In the genomic region with DNA sequence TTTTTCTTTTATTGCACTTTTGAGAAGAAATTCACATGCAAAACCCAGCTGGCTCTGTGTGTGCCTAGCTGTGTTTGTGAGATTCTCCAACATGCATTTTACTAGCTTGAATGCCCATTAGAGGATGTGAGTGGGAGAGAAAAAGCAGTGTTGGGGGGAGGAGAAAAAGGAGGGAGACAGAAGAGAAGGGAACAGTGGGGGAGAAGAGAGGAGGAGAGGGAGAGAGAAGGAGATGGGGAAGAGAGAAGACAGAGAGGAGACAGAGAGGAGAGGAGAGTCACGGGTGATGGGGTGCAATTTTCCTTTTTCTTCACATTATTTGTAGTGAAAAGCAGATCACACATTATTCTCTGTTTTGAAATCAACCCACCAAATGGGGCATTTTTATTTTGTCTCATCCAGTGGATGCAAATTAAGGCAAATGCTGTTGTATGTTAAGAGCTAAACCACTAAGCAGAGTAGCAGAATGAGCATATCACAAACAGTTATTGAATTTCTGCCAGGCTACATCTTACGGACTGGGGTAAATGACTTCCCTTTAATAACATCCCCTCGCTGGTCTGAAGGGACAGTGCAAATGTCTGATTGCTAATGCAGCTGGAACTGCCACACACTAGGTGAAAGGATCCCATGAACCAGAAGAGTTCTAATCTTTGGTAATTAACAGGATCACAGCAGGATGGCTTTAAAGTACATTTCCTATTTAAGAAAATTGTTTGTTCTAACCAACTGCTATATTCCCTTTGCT, we compare ENCODE assay signal across 7 cellular contexts. TPM values are rescaled to one million over a fixed set of nuclear protein-coding genes. Genes with fewer than 3 reads are reported as not detected.
A peak's percentile ranks its signal among the peaks of the same experiment; 100 is the strongest.
DNase-seq lines count a peak whose midpoint lies in the region; ATAC-seq, FAIRE-seq and TF ChIP-seq lines count a peak whose summit lies in the region.

No MANE protein-coding gene starts in this region.

- H3K27ac Mint-ChIP-seq in GM23338 = no peak overlapping the region

- no peaks in the 10 kb centered on the region for H3K9me1 ChIP-seq in endothelial cell of umbilical vein (replicated peaks; ENCODE audit: control insufficient read depth, extremely low read depth, insufficient read depth, low read length)

- H3K4me3 Mint-ChIP-seq in GM23338 = no peak overlapping the region

- H3K4me1 ChIP-seq in GM23338 (ENCODE audit: insufficient read depth) = peaks cover 54% of the 10 kb centered on the region
- peaks cover 3% of the 10 kb centered on the region for H3K4me1 ChIP-seq in endothelial cell of umbilical vein (ENCODE audit: control insufficient read depth, extremely low read depth, insufficient read depth, low read length)
- H3K4me1 ChIP-seq in skeletal muscle tissue (ENCODE audit: control insufficient read depth in 3 of 3, insufficient read depth in 3 of 3, low read length in 3 of 3) = peaks cover 13 to 23% (median 18%) of the 10 kb centered on the region in 3 donors

- H4K20me1 ChIP-seq in GM23338 (replicated peaks; ENCODE audit: insufficient read depth) (no peaks in the 10 kb centered on the region), endothelial cell of umbilical vein (replicated peaks; ENCODE audit: control insufficient read depth, extremely low read depth, insufficient read depth, low read length) (no peaks in the 10 kb centered on the region)

- H3K4me2 ChIP-seq in GM23338 (peak overlapping the region; percentile 17), endothelial cell of umbilical vein (ENCODE audit: insufficient read depth, low read length) (no peak overlapping the region)

- H3K36me3 Mint-ChIP-seq in GM23338 (ENCODE audit: low read depth) = no peaks in the 10 kb centered on the region

- no peaks in the 10 kb centered on the region for H3K27me3 ChIP-seq in GM23338 (ENCODE audit: insufficient read depth)
- H3K27me3 ChIP-seq in endothelial cell of umbilical vein (ENCODE audit: control insufficient read depth in 2 of 2, insufficient read depth in 2 of 2, low read length in 2 of 2) = no peaks in the 10 kb centered on the region
- H3K27me3 ChIP-seq in skeletal muscle tissue (ENCODE audit: control insufficient read depth in 3 of 3, insufficient read depth in 3 of 3, low read length in 3 of 3) = no peaks in the 10 kb centered on the region

- intact Hi-C loops in endothelial cell of umbilical vein (cut with micrococcal nuclease) = loop anchor here (5.0 to 10.0 kb wide), 2 partner anchors 471 to 647 kb away; a partner anchor contains a TSS

- H3K4me3 ChIP-seq in GM23338 (no peak overlapping the region), endothelial cell of umbilical vein (replicated peaks in 1 of 3; ENCODE audit: insufficient read depth in 1 of 3, low read depth in 1 of 3, low read length in 3 of 3) (no peak overlapping the region), skeletal muscle tissue (ENCODE audit: low read length in 3 of 3) (peak overlapping the region; percentile 58 to 76 (median 67))

- CTCF ChIA-PET in endothelial cell of umbilical vein (lab: Charles Lee) = interaction anchor here (1.0 kb wide), 1 partner anchor 35 kb away, joined by 4 read pairs; no protein-coding TSS in a partner anchor

- H2AFZ ChIP-seq in GM23338 (no peak overlapping the region), endothelial cell of umbilical vein (ENCODE audit: low read depth, low read length) (no peak overlapping the region)

- peak; percentile 41 for ATAC-seq in GM23338
- no peak for ATAC-seq in GM18505 (IDR thresholded peaks at IDR 0.05; ENCODE audit: unreplicated experiment)
- ATAC-seq in GM21423 (IDR thresholded peaks at IDR 0.05; ENCODE audit: unreplicated experiment) = no peak

- POLR2A ChIA-PET in endothelial cell of umbilical vein (lab: Charles Lee) = no interaction called here

- no TSS peak for BruUV-seq in endothelial cell of umbilical vein (replicated peaks; lab: Mats Ljungman, UMichigan)

- no peak for DNase-seq in GM23338 (ENCODE audit: low spot score)
- peak; percentile 93 for DNase-seq in NCI-H69 (lab: John Stamatoyannopoulos, UW)
- peak; percentile 40 for DNase-seq in endothelial cell of umbilical vein (ENCODE audit: low read depth, low spot score)
- no peak for DNase-seq in 8988T

- H3K27ac ChIP-seq in GM23338 (ENCODE audit: low read depth) = no peak overlapping the region
- no peak overlapping the region for H3K27ac ChIP-seq in endothelial cell of umbilical vein (ENCODE audit: insufficient read depth, low read depth, low read length)
- H3K27ac ChIP-seq in skeletal muscle tissue (ENCODE audit: low read depth, low read length) = no peak overlapping the region

- H3K4me1 Mint-ChIP-seq in GM23338 = peaks cover 59% of the 10 kb centered on the region

- TF ChIP-seq CTCF in GM23338 (conservative IDR thresholded peaks at IDR 0.05; ENCODE audit: low read depth in 2 of 2) = no peak
- TF ChIP-seq CTCF in endothelial cell of umbilical vein (IDR thresholded peaks at IDR 0.05; ENCODE audit: extremely low read depth in 1 of 2, insufficient read depth in 1 of 2, low read depth in 1 of 2, low read length in 2 of 2) = no peak

- no peaks in the 10 kb centered on the region for H3F3A ChIP-seq in GM23338 (replicated peaks; ENCODE audit: low read depth)

- H3K9ac ChIP-seq in endothelial cell of umbilical vein (replicated peaks; ENCODE audit: extremely low read depth, insufficient read depth, low read length) (no peak overlapping the region), skeletal muscle tissue (ENCODE audit: low read depth in 1 of 3, low read length in 3 of 3) (peak overlapping the region; percentile 45 to 63 (median 60))

- H3K79me2 ChIP-seq in GM23338 (replicated peaks; ENCODE audit: insufficient read depth) = no peaks in the 10 kb centered on the region
- H3K79me2 ChIP-seq in endothelial cell of umbilical vein (ENCODE audit: control insufficient read depth, insufficient read depth, low read length) = no peaks in the 10 kb centered on the region

- dilution Hi-C loops in endothelial cell of umbilical vein (cut with MboI; ENCODE audit: extremely low pct_ligation_motif_present, low sequenced_read_pairs) = no loop called here

- H3K9me3 ChIP-seq in endothelial cell of umbilical vein (replicated peaks; ENCODE audit: control insufficient read depth, insufficient read depth, low read length) (no peaks in the 10 kb centered on the region), skeletal muscle tissue (ENCODE audit: control insufficient read depth in 3 of 3, low read length in 3 of 3) (no peaks in the 10 kb centered on the region)

- no peak for TF ChIP-seq POLR2A in endothelial cell of umbilical vein (IDR thresholded peaks at IDR 0.05; ENCODE audit: low read depth, low read length)
- TF ChIP-seq POLR2A in GM18505 (IDR thresholded peaks at IDR 0.05; ENCODE audit: borderline replicate concordance, extremely low read depth, insufficient read depth, insufficient read length) = no peak

- H3K9me3 Mint-ChIP-seq in GM23338 = no peaks in the 10 kb centered on the region

- no peaks in the 10 kb centered on the region for H3K9me2 ChIP-seq in GM23338 (ENCODE audit: insufficient read depth)

- peaks cover 1% of the 10 kb centered on the region for H3K27me3 Mint-ChIP-seq in GM23338 (ENCODE audit: insufficient read depth, low read depth, poor library complexity)

- peak; percentile 15 for FAIRE-seq in endothelial cell of umbilical vein (lab: Jason Lieb, UNC)

- no peaks in the 10 kb centered on the region for H3K36me3 ChIP-seq in GM23338 (ENCODE audit: insufficient read depth)
- no peaks in the 10 kb centered on the region for H3K36me3 ChIP-seq in endothelial cell of umbilical vein (ENCODE audit: control insufficient read depth in 2 of 2, extremely low read depth in 1 of 2, insufficient read depth in 2 of 2, low read length in 2 of 2)
- H3K36me3 ChIP-seq in skeletal muscle tissue (ENCODE audit: control insufficient read depth in 3 of 3, insufficient read depth in 3 of 3, low read length in 3 of 3) = no peaks in the 10 kb centered on the region

TF ChIP-seq in GM23338, 12 proteins besides CTCF, POLR2A, EP300 and RAD21 (continues in another document):
- TF ChIP-seq NANOG (IDR thresholded peaks at IDR 0.05; ENCODE audit: borderline replicate concordance) (no peak), POLR2AphosphoS5 (IDR thresholded peaks at IDR 0.05; ENCODE audit: low read depth) (no peak), STAT1 (IDR thresholded peaks at IDR 0.05; ENCODE audit: unreplicated experiment) (no peak)
- TF ChIP-seq, protein P1, sequence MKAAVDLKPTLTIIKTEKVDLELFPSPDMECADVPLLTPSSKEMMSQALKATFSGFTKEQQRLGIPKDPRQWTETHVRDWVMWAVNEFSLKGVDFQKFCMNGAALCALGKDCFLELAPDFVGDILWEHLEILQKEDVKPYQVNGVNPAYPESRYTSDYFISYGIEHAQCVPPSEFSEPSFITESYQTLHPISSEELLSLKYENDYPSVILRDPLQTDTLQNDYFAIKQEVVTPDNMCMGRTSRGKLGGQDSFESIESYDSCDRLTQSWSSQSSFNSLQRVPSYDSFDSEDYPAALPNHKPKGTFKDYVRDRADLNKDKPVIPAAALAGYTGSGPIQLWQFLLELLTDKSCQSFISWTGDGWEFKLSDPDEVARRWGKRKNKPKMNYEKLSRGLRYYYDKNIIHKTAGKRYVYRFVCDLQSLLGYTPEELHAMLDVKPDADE (IDR thresholded peaks at IDR 0.05) = no peak

TF ChIP-seq in endothelial cell of umbilical vein, 7 proteins besides CTCF, POLR2A, EP300 and RAD21 (continues in another document):
- TF ChIP-seq POLR2AphosphoS5 (IDR thresholded peaks at IDR 0.05; ENCODE audit: insufficient read depth, low read depth, low read length) = no peak
- TF ChIP-seq, protein P2, sequence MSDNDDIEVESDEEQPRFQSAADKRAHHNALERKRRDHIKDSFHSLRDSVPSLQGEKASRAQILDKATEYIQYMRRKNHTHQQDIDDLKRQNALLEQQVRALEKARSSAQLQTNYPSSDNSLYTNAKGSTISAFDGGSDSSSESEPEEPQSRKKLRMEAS (IDR thresholded peaks at IDR 0.05; ENCODE audit: insufficient read depth, insufficient read length) = no peak
- TF ChIP-seq GATA2 (IDR thresholded peaks at IDR 0.05; ENCODE audit: insufficient read depth, insufficient read length, low read depth, low read length) = no peak
- TF ChIP-seq JUN (IDR thresholded peaks at IDR 0.05; ENCODE audit: borderline replicate concordance, insufficient read depth, insufficient read length, low read depth) = no peak
- TF ChIP-seq FOS (IDR thresholded peaks at IDR 0.05; ENCODE audit: borderline replicate concordance, insufficient read depth, low read length) = no peak
- TF ChIP-seq EZH2 (IDR thresholded peaks at IDR 0.05; ENCODE audit: borderline replicate concordance, low read depth, low read length, severe bottlenecking) = no peak

RNA-seq across cellular contexts. Expression of a gene that starts 0.9 kb away (rescaled TPM):
- total RNA-seq in GM23338 (2014; rRNA removed; shearing (Covaris generic)) = 0.23 TPM in 1 of 2 replicates, not detected in the other
- polyA plus RNA-seq in GM23338 (2016; fragmentation: Nextera tagmentation; extraction: Ambion mirVana) (0.31 and 0.40 TPM in 2 replicates), endothelial cell of umbilical vein (not detected in 2 replicates)
- total RNA-seq in endothelial cell of umbilical vein (not detected in 2 replicates), skeletal muscle tissue (5.2 TPM)
- not detected in 2 replicates for polyA plus RNA-seq in endothelial cell of umbilical vein (2011; cell fraction: cytosol; rRNA removed)
- not detected in 2 replicates for polyA plus RNA-seq in endothelial cell of umbilical vein (2011; cell fraction: nucleus; rRNA removed)
- polyA plus RNA-seq in endothelial cell of umbilical vein (2012) = not detected in 2 replicates
- 0.29 TPM in 1 of 2 replicates, not detected in the other for polyA minus RNA-seq in endothelial cell of umbilical vein
- not detected for polyA minus RNA-seq in endothelial cell of umbilical vein (2011; cell fraction: cytosol; rRNA and poly(A)+ RNA removed)
- not detected in 2 replicates for polyA minus RNA-seq in endothelial cell of umbilical vein (2011; cell fraction: nucleus; rRNA and poly(A)+ RNA removed)

Comparison
In these comparisons a context has a peak if more than half of its experiments do, and no peak if none do; other contexts are left out.
1. DNase-seq: peak in NCI-H69 (single experiment) and endothelial cell of umbilical vein (single experiment); none in GM23338 (single experiment) and 8988T (single experiment).
2. H3K4me3 ChIP-seq: peak in skeletal muscle tissue (3 of 3); none in GM23338 (single experiment) and endothelial cell of umbilical vein (0 of 3).